8 cellular contexts compared by ENCODE assay signal in genomic region chr6:2196079-2196679, GRCh38. TPM values are rescaled to one million over a fixed set of nuclear protein-coding genes. Genes with fewer than 3 reads are reported as not detected.
DNase-seq lines count a peak whose midpoint lies in the region; ATAC-seq and TF ChIP-seq lines count a peak whose summit lies in the region.

No MANE protein-coding gene starts in this region.

- intact Hi-C loops in psoas muscle (cut with DNase I) = loop anchor here (1.0 to 10.0 kb wide), 4 partner anchors 439 to 600 kb away; no protein-coding TSS in a partner anchor

- no peaks in the 10 kb centered on the region for H3K9me3 ChIP-seq in psoas muscle

- peaks cover 3% of the 10 kb centered on the region; the same call in 2 of the 3 replicates for H3K9me3 Mint-ChIP-seq in GM23338
- peaks cover 2% of the 10 kb centered on the region for H3K9me3 Mint-ChIP-seq in activated CD4-positive, alpha-beta T cell treated with anti-CD3 and anti-CD28 coated beads, Interleukin-2, amount 10 ng/mL, durations not matched to agents 7 days and 5 days

- DNase-seq in DMS53 (lab: John Stamatoyannopoulos, UW) (peak; percentile 74), GM23338 (ENCODE audit: low spot score) (peak; percentile 75), NCI-H2196 (lab: John Stamatoyannopoulos, UW; ENCODE audit: unreplicated experiment) (peak; percentile 74), globus pallidus (ENCODE audit: low spot score) (peak; percentile 28), psoas muscle (no peak)
- peak; percentile 57 for DNase-seq in activated CD4-positive, alpha-beta T cell treated with anti-CD3 and anti-CD28 coated beads, Interleukin-2, amount 10 ng/mL, durations not matched to agents 7 days and 5 days

- H3K27me3 ChIP-seq in GM23338 (ENCODE audit: insufficient read depth) (no peaks in the 10 kb centered on the region), psoas muscle (ENCODE audit: insufficient read depth in 3 of 3, low read length in 2 of 3) (peaks cover 0 to 3% (median 0%) of the 10 kb centered on the region in 3 donors)

- H3K27ac Mint-ChIP-seq in GM23338 = no peak overlapping the region
- H3K27ac Mint-ChIP-seq in activated CD4-positive, alpha-beta T cell treated with anti-CD3 and anti-CD28 coated beads, Interleukin-2, amount 10 ng/mL, durations not matched to agents 7 days and 5 days = no peak overlapping the region

- no peak overlapping the region for H3K27ac ChIP-seq in GM23338 (ENCODE audit: low read depth)
- no peak overlapping the region for H3K27ac ChIP-seq in psoas muscle

- no peaks in the 10 kb centered on the region for H3F3A ChIP-seq in GM23338 (replicated peaks; ENCODE audit: low read depth)

- H3K36me3 ChIP-seq in GM23338 (ENCODE audit: insufficient read depth) (no peaks in the 10 kb centered on the region; the same call in 1 of the 2 replicates), psoas muscle (ENCODE audit: insufficient read depth in 1 of 2, low read depth in 1 of 2) (no peaks in the 10 kb centered on the region)

- H3K4me2 ChIP-seq in GM23338 = no peak overlapping the region

- WGBS in psoas muscle, 3 donors = 3 to 9% (median 4%) methylated on average over 1 of the region's 1 CpG

- H2AFZ ChIP-seq in GM23338 = no peak overlapping the region

- ATAC-seq in GM23338 (peak; percentile 71), psoas muscle (peak; percentile 56 to 88 (median 64)), GM21737 (IDR thresholded peaks at IDR 0.05; ENCODE audit: unreplicated experiment) (no peak), GM21381 (IDR thresholded peaks at IDR 0.05; ENCODE audit: unreplicated experiment) (no peak)

- peaks cover 2% of the 10 kb centered on the region for H3K27me3 Mint-ChIP-seq in GM23338 (ENCODE audit: insufficient read depth, low read depth, poor library complexity)
- no peaks in the 10 kb centered on the region for H3K27me3 Mint-ChIP-seq in activated CD4-positive, alpha-beta T cell treated with anti-CD3 and anti-CD28 coated beads, Interleukin-2, amount 10 ng/mL, durations not matched to agents 7 days and 5 days

- POLR2A ChIA-PET in activated CD4-positive, alpha-beta T cell treated with anti-CD3 and anti-CD28 coated beads, Interleukin-2, amount 10 ng/mL, durations not matched to agents 7 days and 5 days (lab: Charles Lee) = no interaction called here

- peaks cover 8% of the 10 kb centered on the region; the same call in 2 of the 3 replicates for H3K4me1 Mint-ChIP-seq in GM23338
- no peaks in the 10 kb centered on the region for H3K4me1 Mint-ChIP-seq in activated CD4-positive, alpha-beta T cell treated with anti-CD3 and anti-CD28 coated beads, Interleukin-2, amount 10 ng/mL, durations not matched to agents 7 days and 5 days

- peaks cover 12% of the 10 kb centered on the region for H4K20me1 ChIP-seq in GM23338 (replicated peaks; ENCODE audit: insufficient read depth)

- H3K9me2 ChIP-seq in GM23338 (ENCODE audit: insufficient read depth) = no peaks in the 10 kb centered on the region

- H3K36me3 Mint-ChIP-seq in GM23338 (ENCODE audit: low read depth) = 0 out of 3 replicates have a peak, but pooled peaks cover 8% of the 10 kb centered on the region
- peaks cover 4% of the 10 kb centered on the region for H3K36me3 Mint-ChIP-seq in activated CD4-positive, alpha-beta T cell treated with anti-CD3 and anti-CD28 coated beads, Interleukin-2, amount 10 ng/mL, durations not matched to agents 7 days and 5 days (ENCODE audit: low read depth)

- H3K4me1 ChIP-seq in GM23338 (ENCODE audit: insufficient read depth) (peaks cover 14% of the 10 kb centered on the region), psoas muscle (no peaks in the 10 kb centered on the region)

- TF ChIP-seq CTCF in GM23338 (conservative IDR thresholded peaks at IDR 0.05; ENCODE audit: low read depth in 2 of 2) = peak; percentile 70 to 84
- TF ChIP-seq CTCF in psoas muscle (IDR thresholded peaks at IDR 0.05) = peak; percentile 85

- no peak overlapping the region for H3K4me3 ChIP-seq in GM23338
- H3K4me3 ChIP-seq in psoas muscle = no peak overlapping the region

- CTCF ChIA-PET in activated CD4-positive, alpha-beta T cell treated with anti-CD3 and anti-CD28 coated beads, Interleukin-2, amount 10 ng/mL, durations not matched to agents 7 days and 5 days (lab: Charles Lee) = interaction anchor here (0.9 kb wide), 1 partner anchor 14 kb away, joined by 4 read pairs; no protein-coding TSS in a partner anchor

- H3K4me3 Mint-ChIP-seq in GM23338 = no peak overlapping the region
- no peak overlapping the region for H3K4me3 Mint-ChIP-seq in activated CD4-positive, alpha-beta T cell treated with anti-CD3 and anti-CD28 coated beads, Interleukin-2, amount 10 ng/mL, durations not matched to agents 7 days and 5 days

- no peaks in the 10 kb centered on the region for H3K79me2 ChIP-seq in GM23338 (replicated peaks; ENCODE audit: insufficient read depth)

TF ChIP-seq in GM23338, 12 proteins besides CTCF, POLR2A, EP300 and RAD21:
- TF ChIP-seq POLR2AphosphoS5 (IDR thresholded peaks at IDR 0.05; ENCODE audit: low read depth) (no peak), JUNB (IDR thresholded peaks at IDR 0.05; ENCODE audit: unreplicated experiment) (no peak), ZNF114 (CRISPR knock-in tag; IDR thresholded peaks at IDR 0.05) (no peak), ZNF331 (CRISPR knock-in tag; IDR thresholded peaks at IDR 0.05; ENCODE audit: low read depth) (no peak)
- TF ChIP-seq, protein P1, sequence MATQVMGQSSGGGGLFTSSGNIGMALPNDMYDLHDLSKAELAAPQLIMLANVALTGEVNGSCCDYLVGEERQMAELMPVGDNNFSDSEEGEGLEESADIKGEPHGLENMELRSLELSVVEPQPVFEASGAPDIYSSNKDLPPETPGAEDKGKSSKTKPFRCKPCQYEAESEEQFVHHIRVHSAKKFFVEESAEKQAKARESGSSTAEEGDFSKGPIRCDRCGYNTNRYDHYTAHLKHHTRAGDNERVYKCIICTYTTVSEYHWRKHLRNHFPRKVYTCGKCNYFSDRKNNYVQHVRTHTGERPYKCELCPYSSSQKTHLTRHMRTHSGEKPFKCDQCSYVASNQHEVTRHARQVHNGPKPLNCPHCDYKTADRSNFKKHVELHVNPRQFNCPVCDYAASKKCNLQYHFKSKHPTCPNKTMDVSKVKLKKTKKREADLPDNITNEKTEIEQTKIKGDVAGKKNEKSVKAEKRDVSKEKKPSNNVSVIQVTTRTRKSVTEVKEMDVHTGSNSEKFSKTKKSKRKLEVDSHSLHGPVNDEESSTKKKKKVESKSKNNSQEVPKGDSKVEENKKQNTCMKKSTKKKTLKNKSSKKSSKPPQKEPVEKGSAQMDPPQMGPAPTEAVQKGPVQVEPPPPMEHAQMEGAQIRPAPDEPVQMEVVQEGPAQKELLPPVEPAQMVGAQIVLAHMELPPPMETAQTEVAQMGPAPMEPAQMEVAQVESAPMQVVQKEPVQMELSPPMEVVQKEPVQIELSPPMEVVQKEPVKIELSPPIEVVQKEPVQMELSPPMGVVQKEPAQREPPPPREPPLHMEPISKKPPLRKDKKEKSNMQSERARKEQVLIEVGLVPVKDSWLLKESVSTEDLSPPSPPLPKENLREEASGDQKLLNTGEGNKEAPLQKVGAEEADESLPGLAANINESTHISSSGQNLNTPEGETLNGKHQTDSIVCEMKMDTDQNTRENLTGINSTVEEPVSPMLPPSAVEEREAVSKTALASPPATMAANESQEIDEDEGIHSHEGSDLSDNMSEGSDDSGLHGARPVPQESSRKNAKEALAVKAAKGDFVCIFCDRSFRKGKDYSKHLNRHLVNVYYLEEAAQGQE (IDR thresholded peaks at IDR 0.05; ENCODE audit: unreplicated experiment) = no peak

RNA-seq across cellular contexts. Expression of gene GMDS, which starts 49.2 kb away (rescaled TPM):
- 30.1 and 35.7 TPM in 2 replicates for total RNA-seq in GM23338 (2014; rRNA removed; shearing (Covaris generic))
- polyA plus RNA-seq in GM23338 (2016; fragmentation: Nextera tagmentation; extraction: Ambion mirVana) (36.5 and 44.6 TPM in 2 replicates), psoas muscle (1 to 10 TPM; 2.8 to 4.8 (median 4.7) TPM)
- 10 to 100 TPM; 31.1 to 35.9 TPM for total RNA-seq in activated CD4-positive, alpha-beta T cell treated with anti-CD3 and anti-CD28 coated beads, Interleukin-2, amount 10 ng/mL, durations not matched to agents 7 days and 5 days
- 1 to 10 TPM; 3.9 to 6.6 (median 4.7) TPM for total RNA-seq in psoas muscle

Comparison
In these comparisons a context has a peak if more than half of its experiments do, and no peak if none do; other contexts are left out.
1. DNase-seq: peak in DMS53 (single experiment), GM23338 (single experiment), NCI-H2196 (single experiment), activated CD4-positive, alpha-beta T cell treated with anti-CD3 and anti-CD28 coated beads, Interleukin-2, amount 10 ng/mL, durations not matched to agents 7 days and 5 days (single experiment) and globus pallidus (single experiment); none in psoas muscle (0 of 2).
2. ATAC-seq: peak in GM23338 (single experiment) and psoas muscle (4 of 4); none in GM21737 (single experiment) and GM21381 (single experiment).